ENCODE assay signal across 19 cellular contexts in genomic region chr16:83793179-83793578, GRCh38. TPM values are rescaled to one million over a fixed set of nuclear protein-coding genes. Genes with fewer than 3 reads are reported as not detected.
DNase-seq lines count a peak whose midpoint lies in the region; ATAC-seq and TF ChIP-seq lines count a peak whose summit lies in the region.
"Had no signal": no experiment of that assay in that cellular context is flagged by ENCODE, and none has a peak within 500 bp of the region (broad histone marks: within the 10 kb centered on the region; RNA-seq: fewer than 3 reads in every experiment).

No MANE protein-coding gene starts in this region.

- no peak overlapping the region for H3K4me3 ChIP-seq in HEK293 (ENCODE audit: low read depth, low read length)
- H3K4me3 ChIP-seq: HAP-1, left ventricle myocardium inferior, upper lobe of left lung had no signal

- H3K36me3 ChIP-seq in HEK293 (ENCODE audit: control insufficient read depth in 2 of 2, insufficient read depth in 1 of 2, low read length in 2 of 2): no peaks in the 10 kb centered on the region
- H3K36me3 ChIP-seq: BE2C, HAP-1, left ventricle myocardium inferior, upper lobe of left lung had no signal

- POLR2A ChIA-PET in HEK293 (lab: Yijun Ruan, JAX): no interaction called here

- H3K9me3 ChIP-seq in HEK293 (ENCODE audit: control insufficient read depth, insufficient read depth, low read depth, low read length): no peaks in the 10 kb centered on the region
- H3K9me3 ChIP-seq: BE2C, Caco-2, HAP-1, left ventricle myocardium inferior, upper lobe of left lung had no signal

- CTCF ChIA-PET in HEK293 (lab: Yijun Ruan, JAX): no interaction called here

- no peak for ATAC-seq in activated CD4-positive, CD25-positive, alpha-beta regulatory T cell treated with anti-CD3 and anti-CD28 coated beads, Interleukin-2, amount 50 U/mL, for 24 hours
- ATAC-seq: activated T-cell treated with anti-CD3 and anti-CD28 coated beads, Interleukin-2, amount 50 U/mL, for 4 hours had no signal

- no peak overlapping the region for H3K27ac ChIP-seq in HEK293 (ENCODE audit: extremely low read depth, low read depth, low read length)
- H3K27ac ChIP-seq: epithelial cell of prostate, left ventricle myocardium inferior, upper lobe of left lung had no signal

- no peaks in the 10 kb centered on the region for H3K4me1 ChIP-seq in HEK293 (ENCODE audit: control insufficient read depth, insufficient read depth, low read length)
- H3K4me1 ChIP-seq: BE2C, Caco-2, HAP-1, left ventricle myocardium inferior, upper lobe of left lung had no signal

- peak; percentile 4 to 24 for DNase-seq in NCI-H187 (lab: John Stamatoyannopoulos, UW)
- no peak for DNase-seq in NCI-H187 treated with DMSO at 0.1 percent for 48 hours (lab: John Stamatoyannopoulos, UW)
- DNase-seq in SHP77 treated with DMSO at 0.1 percent for 48 hours (lab: John Stamatoyannopoulos, UW): peak; percentile 60
- DNase-seq in iPS-NIHi7 (ENCODE audit: extremely low spot score): peak; percentile 56
- DNase-seq in dermis blood vessel endothelial cell: no peak
- DNase-seq in NCI-H345 treated with DMSO at 0.1 percent for 48 hours (lab: John Stamatoyannopoulos, UW; ENCODE audit: unreplicated experiment): no peak
- DNase-seq: activated naive CD4-positive, alpha-beta T cell treated with anti-CD3 and anti-CD28 coated beads, Interleukin-2, amount 50 U/mL, for 16 hours; activated T-cell treated with anti-CD3 and anti-CD28 coated beads, Interleukin-2, amount 50 U/mL, for 4 hours; BE2C; Caco-2; left ventricle myocardium inferior; NCI-H446 treated with DMSO at 0.1 percent for 48 hours; RPMI8226; T1000 had no signal

- no peak for TF ChIP-seq CTCF in HEK293 (tag by site-specific recombination; IDR thresholded peaks at IDR 0.05)

TF ChIP-seq in HEK293, 187 proteins besides CTCF, POLR2A, EP300 and RAD21:
- no peak for TF ChIP-seq ZNF266 (tag by site-specific recombination; IDR thresholded peaks at IDR 0.05; ENCODE audit: low read depth)
- 0 out of 2 replicates have a peak, but pooled peaks have one; percentile 19 for TF ChIP-seq ZBTB6 (tag by site-specific recombination; IDR thresholded peaks at IDR 0.05)

RNA-seq across cellular contexts. Expression of gene HSBP1, which starts 14.6 kb away (rescaled TPM):
- total RNA-seq in dermis blood vessel endothelial cell: 40.2 and 70.5 TPM in 2 replicates

Comparison
In these comparisons a context has a peak if more than half of its experiments do, and no peak if none do; other contexts are left out.
1. DNase-seq: peak in NCI-H187 (2 of 2), SHP77 treated with DMSO at 0.1 percent for 48 hours (single experiment) and iPS-NIHi7 (single experiment); none in NCI-H187 treated with DMSO at 0.1 percent for 48 hours (single experiment), dermis blood vessel endothelial cell (single experiment) and NCI-H345 treated with DMSO at 0.1 percent for 48 hours (single experiment).